7 cellular contexts compared by ENCODE assay signal in the genomic region with DNA sequence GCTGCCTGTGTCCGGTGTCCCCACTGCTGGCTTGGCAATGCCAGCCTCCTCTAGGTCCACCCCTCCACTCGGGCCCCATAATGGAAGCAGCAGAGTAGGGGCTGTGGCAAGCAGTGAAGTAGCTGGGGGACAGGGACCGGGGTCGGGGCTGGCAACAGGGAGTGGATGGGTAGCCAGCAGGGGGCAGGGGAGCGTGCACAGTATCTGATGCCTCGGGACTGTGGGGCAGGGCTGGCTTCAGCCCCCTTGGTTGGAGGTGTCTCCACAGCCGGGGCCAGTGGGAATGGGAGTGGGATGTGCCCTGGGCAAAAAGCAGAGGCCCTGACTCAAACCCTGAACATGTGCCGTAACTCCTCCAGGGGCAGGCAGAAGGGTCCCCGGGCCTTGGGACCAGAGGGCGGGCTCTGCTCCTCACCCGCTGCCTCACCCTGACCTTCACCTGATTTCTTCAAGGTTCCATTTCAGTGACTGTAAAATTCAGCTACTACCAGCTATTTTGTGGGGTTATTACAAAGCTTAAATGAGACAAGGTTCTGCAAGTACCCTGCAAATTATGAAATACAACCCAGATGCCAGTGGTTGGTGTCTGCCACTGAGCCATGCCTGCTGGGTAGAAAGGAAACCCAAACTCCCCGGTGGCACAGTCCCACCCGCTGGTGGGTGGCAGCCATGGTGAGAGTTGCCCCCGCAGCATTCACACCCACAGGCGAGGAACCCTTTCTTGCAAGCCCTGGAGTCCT.
DNase-seq lines count a peak whose midpoint lies in the region; ATAC-seq and TF ChIP-seq lines count a peak whose summit lies in the region.
"Not testable (repeated sequence)": the region's sequence is repeated elsewhere in the genome, so short reads cannot be mapped to it uniquely, and the experiment has no call there.

No MANE protein-coding gene starts in this region.

- H3K79me2 ChIP-seq in SK-N-SH (ENCODE audit: insufficient read depth) = not testable (repeated sequence)

- intact Hi-C loops in posterior vena cava (cut with DNase I) = not testable (repeated sequence)

- 89% methylated on average over 10 of the region's 15 CpGs for WGBS in SK-N-SH (ENCODE audit: low lambda C conversion rate)

- not testable (repeated sequence) for H3K27ac Mint-ChIP-seq in activated CD8-positive, alpha-beta T cell treated with anti-CD3 and anti-CD28 coated beads, Interleukin-2, amount 10 ng/mL, durations not matched to agents 7 days and 5 days

- H2AFZ ChIP-seq in SK-N-SH (ENCODE audit: low read depth) = not testable (repeated sequence)

- H3K27me3 Mint-ChIP-seq in activated CD8-positive, alpha-beta T cell treated with anti-CD3 and anti-CD28 coated beads, Interleukin-2, amount 10 ng/mL, durations not matched to agents 7 days and 5 days (ENCODE audit: low read depth) = not testable (repeated sequence)

- H3K9me3 Mint-ChIP-seq in activated CD8-positive, alpha-beta T cell treated with anti-CD3 and anti-CD28 coated beads, Interleukin-2, amount 10 ng/mL, durations not matched to agents 7 days and 5 days (ENCODE audit: insufficient read depth) = not testable (repeated sequence)

- not testable (repeated sequence) for H3K9me2 ChIP-seq in SK-N-SH

- not testable (repeated sequence) for H3F3A ChIP-seq in SK-N-SH (replicated peaks; ENCODE audit: insufficient read depth)

- H3K4me3 ChIP-seq in HL-60 (replicated peaks; ENCODE audit: insufficient read depth, low read length); SK-N-SH (ENCODE audit: low read depth in 2 of 2, low read length in 1 of 2); choroid plexus epithelial cell (ENCODE audit: low read depth, low read length): not testable (repeated sequence)

- not testable (repeated sequence) for H4K20me1 ChIP-seq in SK-N-SH (ENCODE audit: insufficient read depth)

- not testable (repeated sequence) for H3K4me2 ChIP-seq in SK-N-SH

- TF ChIP-seq RAD21 in SK-N-SH (IDR thresholded peaks at IDR 0.05; ENCODE audit: low read length) = not testable (repeated sequence)

- DNase-seq in HL-60 (ENCODE audit: low read depth in 1 of 2, low spot score in 1 of 2) (peak in 1 of 2 experiments; percentile 25), SK-N-SH (peak; percentile 34), islet precursor cell (peak; percentile 68), posterior vena cava (ENCODE audit: low spot score) (peak; percentile 24)
- not testable (repeated sequence) for DNase-seq in activated CD8-positive, alpha-beta T cell treated with anti-CD3 and anti-CD28 coated beads, Interleukin-2, amount 10 ng/mL, durations not matched to agents 7 days and 5 days; choroid plexus epithelial cell (ENCODE audit: low read depth)

- CTCF ChIA-PET in SK-N-SH (lab: Yijun Ruan, JAX); activated CD8-positive, alpha-beta T cell treated with anti-CD3 and anti-CD28 coated beads, Interleukin-2, amount 10 ng/mL, durations not matched to agents 7 days and 5 days (lab: Charles Lee): not testable (repeated sequence)

- peak overlapping the region; percentile 34 for H3K4me3 Mint-ChIP-seq in activated CD8-positive, alpha-beta T cell treated with anti-CD3 and anti-CD28 coated beads, Interleukin-2, amount 10 ng/mL, durations not matched to agents 7 days and 5 days

- H3K27ac ChIP-seq in HL-60 (replicated peaks) = peak overlapping the region; percentile 51
- H3K27ac ChIP-seq in SK-N-SH (ENCODE audit: low read depth in 2 of 2, low read length in 1 of 2) = not testable (repeated sequence)

- not testable (repeated sequence) for ATAC-seq in activated CD8-positive, alpha-beta T cell treated with anti-CD3 and anti-CD28 coated beads, Interleukin-2, amount 10 ng/mL, durations not matched to agents 7 days and 5 days

- TF ChIP-seq EP300 in SK-N-SH (IDR thresholded peaks at IDR 0.05; ENCODE audit: borderline replicate concordance in 1 of 2, low read depth in 1 of 2, low read length in 1 of 2) = not testable (repeated sequence)

- peaks cover 33% of the 10 kb centered on the region for H3K4me1 Mint-ChIP-seq in activated CD8-positive, alpha-beta T cell treated with anti-CD3 and anti-CD28 coated beads, Interleukin-2, amount 10 ng/mL, durations not matched to agents 7 days and 5 days (ENCODE audit: low read depth)

- not testable (repeated sequence) for H3K27me3 ChIP-seq in HL-60 (ENCODE audit: insufficient read depth, poor library complexity, severe bottlenecking); SK-N-SH (ENCODE audit: insufficient read depth)

- TF ChIP-seq CTCF in GM12872 (IDR thresholded peaks at IDR 0.05; ENCODE audit: insufficient read depth, low read depth, low read length) (peak; percentile 34; the same call in 2 of the 3 replicates), SK-N-SH (IDR thresholded peaks at IDR 0.05) (peak; percentile 14; the same call in 1 of the 2 replicates), choroid plexus epithelial cell (conservative IDR thresholded peaks at IDR 0.05; ENCODE audit: low read depth, low read length) (peak; percentile 16)
- TF ChIP-seq CTCF in HL-60 (IDR thresholded peaks at IDR 0.05; ENCODE audit: insufficient read depth, low read length) = not testable (repeated sequence)

- not testable (repeated sequence) for H3K9ac ChIP-seq in SK-N-SH

- H3K36me3 ChIP-seq in SK-N-SH (replicated peaks in 1 of 2; ENCODE audit: control insufficient read depth in 1 of 2, insufficient read depth in 2 of 2, low read length in 1 of 2) = not testable (repeated sequence)

- POLR2A ChIA-PET in SK-N-SH (lab: Yijun Ruan, JAX); activated CD8-positive, alpha-beta T cell treated with anti-CD3 and anti-CD28 coated beads, Interleukin-2, amount 10 ng/mL, durations not matched to agents 7 days and 5 days (lab: Charles Lee): not testable (repeated sequence)

- H3K9me3 ChIP-seq in SK-N-SH = not testable (repeated sequence)

- peaks cover 26% of the 10 kb centered on the region for H3K36me3 Mint-ChIP-seq in activated CD8-positive, alpha-beta T cell treated with anti-CD3 and anti-CD28 coated beads, Interleukin-2, amount 10 ng/mL, durations not matched to agents 7 days and 5 days (ENCODE audit: low read depth)

- not testable (repeated sequence) for H3K4me1 ChIP-seq in SK-N-SH (ENCODE audit: control insufficient read depth in 1 of 2, insufficient read depth in 2 of 2, low read depth in 1 of 2, low read length in 1 of 2)
